Comparison of ENCODE assay signal across 9 cellular contexts in the genomic region with DNA sequence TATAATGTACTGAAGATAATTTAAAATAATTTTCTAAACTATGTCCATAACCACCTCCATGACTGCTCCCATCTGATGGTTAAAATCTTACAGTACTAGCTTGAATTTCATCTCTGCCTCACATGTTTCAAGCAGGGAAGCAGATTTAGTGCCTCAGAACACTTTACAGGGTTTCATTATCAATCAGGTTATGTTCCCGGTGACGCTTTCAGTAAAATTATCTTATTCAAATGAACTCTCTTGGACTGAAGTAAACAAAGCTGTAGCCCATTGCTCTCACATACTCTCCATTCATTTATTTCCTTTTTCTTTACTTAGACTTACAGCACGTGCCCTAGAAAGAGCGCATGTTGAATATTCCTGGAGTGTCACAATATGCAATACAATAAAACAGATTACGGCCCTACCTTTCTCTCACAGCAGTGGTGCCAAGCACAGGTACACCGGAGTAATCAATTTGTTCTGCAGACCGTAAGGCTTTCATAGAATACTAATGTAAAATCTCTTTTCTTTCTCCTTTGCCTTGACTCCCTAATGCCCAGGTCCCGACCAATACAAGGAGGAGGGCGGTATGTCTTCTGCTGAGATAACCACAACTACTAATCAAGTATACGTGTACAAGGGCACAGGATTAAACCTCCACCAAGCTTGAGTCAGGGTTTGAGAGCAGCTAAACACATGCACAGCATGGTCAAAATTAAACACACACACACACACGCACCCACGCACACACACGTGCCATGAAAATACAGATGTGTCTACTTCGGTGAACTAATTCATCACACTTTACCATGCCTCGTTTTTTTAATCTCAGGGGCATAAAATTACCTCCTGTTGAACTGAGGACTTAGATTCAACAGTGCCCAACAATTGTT.
A peak's percentile ranks its signal among the peaks of the same experiment; 100 is the strongest.
DNase-seq lines count a peak whose midpoint lies in the region; ATAC-seq and TF ChIP-seq lines count a peak whose summit lies in the region.
"Had no signal": no experiment of that assay in that cellular context is flagged by ENCODE, and none has a peak within 500 bp of the region (broad histone marks: within the 10 kb centered on the region; RNA-seq: fewer than 3 reads in every experiment).

No MANE protein-coding gene starts in this region.

- H3K4me3 Mint-ChIP-seq in Calu3 (ENCODE audit: low read depth, unreplicated experiment) (peak overlapping the region; percentile 51), brain (peak overlapping the region; percentile 2 to 67 (median 50))

- H3K36me3 Mint-ChIP-seq in Calu3 (ENCODE audit: insufficient read depth, unreplicated experiment) (peaks cover 23% of the 10 kb centered on the region), brain (peaks cover 12% of the 10 kb centered on the region)

- no peak for DNase-seq in Calu3
- no peak for DNase-seq in HCEC 1CT
- DNase-seq in left lung, result no peak
- DNase-seq in RKO (ENCODE audit: low spot score), result no peak
- DNase-seq in NCI-H2171 (lab: John Stamatoyannopoulos, UW), result no peak

- no peak for TF ChIP-seq CTCF in Calu3 (IDR thresholded peaks at IDR 0.05; ENCODE audit: unreplicated experiment)
- TF ChIP-seq CTCF in brain (conservative IDR thresholded peaks at IDR 0.05), result no peak
- no peak for TF ChIP-seq CTCF in left lung (IDR thresholded peaks at IDR 0.05)

- BruUV-seq in Calu3 (replicated peaks; lab: Mats Ljungman, UMichigan), result no TSS peak

- H3K9me3 Mint-ChIP-seq in Calu3 (ENCODE audit: low read depth, unreplicated experiment) (peaks cover 2% of the 10 kb centered on the region), brain (no peaks in the 10 kb centered on the region)

- H3K27me3 Mint-ChIP-seq in Calu3 (ENCODE audit: unreplicated experiment), result no peaks in the 10 kb centered on the region
- H3K27me3 Mint-ChIP-seq in brain, result no peaks in the 10 kb centered on the region

- peak; percentile 92 for ATAC-seq in GM21360 (IDR thresholded peaks at IDR 0.05; ENCODE audit: unreplicated experiment)
- ATAC-seq in HG03159 (IDR thresholded peaks at IDR 0.05; ENCODE audit: unreplicated experiment), result peak; percentile 93
- no peak for ATAC-seq in left lung

- no peaks in the 10 kb centered on the region for H3K36me3 ChIP-seq in left lung

- no peaks in the 10 kb centered on the region for H3K9me3 ChIP-seq in left lung

- CTCF ChIA-PET in Calu3 (lab: Charles Lee), result no interaction called here

- H3K4me3 ChIP-seq in left lung, result no peak overlapping the region

- H3K4me1 Mint-ChIP-seq in Calu3 (ENCODE audit: low read depth, unreplicated experiment) (peaks cover 37% of the 10 kb centered on the region), brain (peaks cover 77% of the 10 kb centered on the region)

- H3K27ac Mint-ChIP-seq in Calu3 (ENCODE audit: unreplicated experiment) (peak overlapping the region; percentile 80), brain (peak overlapping the region; percentile 5 to 85 (median 59))

- no peak overlapping the region for H3K27ac ChIP-seq in left lung
- H3K27ac ChIP-seq: C4-2B had no signal

- no peaks in the 10 kb centered on the region for H3K27me3 ChIP-seq in left lung

- peaks cover 0 to 21% of the 10 kb centered on the region in 2 donors for H3K4me1 ChIP-seq in left lung

- intact Hi-C loops in Calu3 (cut with micrococcal nuclease; ENCODE audit: unreplicated experiment) (loop anchor here (5.0 kb wide), 1 partner anchor 50 kb away; no protein-coding TSS in a partner anchor), left lung (cut with DNase I) (no loop called here)
